9 cellular contexts compared by ENCODE assay signal in genomic region chr10:70578371-70578947, GRCh38. TPM values are rescaled to one million over a fixed set of nuclear protein-coding genes. Genes with fewer than 3 reads are reported as not detected.
DNase-seq lines count a peak whose midpoint lies in the region; ATAC-seq and TF ChIP-seq lines count a peak whose summit lies in the region.
"Had no signal": no experiment of that assay in that cellular context is flagged by ENCODE, and none has a peak within 500 bp of the region (broad histone marks: within the 10 kb centered on the region; RNA-seq: fewer than 3 reads in every experiment).

No MANE protein-coding gene starts in this region.

- in situ Hi-C loops in astrocyte of the cerebellum (cut with HindIII; ENCODE audit: low sequenced_read_pairs) = loop anchor here (5.0 kb wide), 2 partner anchors 56 to 79 kb away; no protein-coding TSS in a partner anchor

- no peaks in the 10 kb centered on the region for H3K9me3 Mint-ChIP-seq in T-cell

- H3K36me3 ChIP-seq in cardiac muscle cell (no peaks in the 10 kb centered on the region), left ventricle myocardium inferior (no peaks in the 10 kb centered on the region), tibial nerve (no peaks in the 10 kb centered on the region)

- H3K27me3 ChIP-seq in cardiac muscle cell = no peaks in the 10 kb centered on the region
- H3K27me3 ChIP-seq in left ventricle myocardium inferior (ENCODE audit: low read depth) = no peaks in the 10 kb centered on the region
- no peaks in the 10 kb centered on the region for H3K27me3 ChIP-seq in tibial nerve

- POLR2A ChIA-PET in T-cell (lab: Charles Lee) = interaction anchor here in 1 of 2 donors (0.5 kb wide), 1 partner anchor 59 kb away, joined by 4 read pairs; no protein-coding TSS in a partner anchor

- H3K4me3 Mint-ChIP-seq in T-cell = peak overlapping the region; percentile 21 to 65 (median 49)

- CTCF ChIA-PET in T-cell (lab: Charles Lee) = interaction anchor here (0.6 to 1.0 kb wide), 2 partner anchors 20 to 179 kb away, joined by 3 read pairs; no protein-coding TSS in a partner anchor

- no peaks in the 10 kb centered on the region for H3K27me3 Mint-ChIP-seq in T-cell

- peak overlapping the region; percentile 72 to 79 for H3K27ac Mint-ChIP-seq in T-cell

- TF ChIP-seq EP300 in tibial nerve (IDR thresholded peaks at IDR 0.05) = no peak

- H3K4me3 ChIP-seq in cardiac muscle cell (no peak overlapping the region), left ventricle myocardium inferior (no peak overlapping the region), astrocyte of the cerebellum (ENCODE audit: low read depth, low read length) (no peak overlapping the region), tibial nerve (no peak overlapping the region)

- no peak for TF ChIP-seq CTCF in cardiac muscle cell (IDR thresholded peaks at IDR 0.05; ENCODE audit: low read depth, low read length)
- no peak for TF ChIP-seq CTCF in left ventricle myocardium inferior (IDR thresholded peaks at IDR 0.05; ENCODE audit: borderline replicate concordance)
- TF ChIP-seq CTCF in astrocyte of the cerebellum (IDR thresholded peaks at IDR 0.05; ENCODE audit: low read depth, low read length, missing control alignments) = no peak
- TF ChIP-seq CTCF in tibial nerve (IDR thresholded peaks at IDR 0.05) = no peak

- ATAC-seq in HG03442 (IDR thresholded peaks at IDR 0.05; ENCODE audit: unreplicated experiment) (peak; percentile 70), T-cell (replicated peaks in 1 of 4) (peak; percentile 93 to 96 (median 94))

- 63 to 64% methylated on average over 7 of the region's 7 CpGs for WGBS in tibial nerve, 2 donors

- no peaks in the 10 kb centered on the region for H3K9me3 ChIP-seq in cardiac muscle cell (ENCODE audit: low read depth)
- H3K9me3 ChIP-seq in left ventricle myocardium inferior (replicated peaks) = no peaks in the 10 kb centered on the region
- no peaks in the 10 kb centered on the region for H3K9me3 ChIP-seq in tibial nerve

- DNase-seq in cardiac muscle cell (ENCODE audit: low read depth in 1 of 2, low spot score in 1 of 2) (peak; percentile 29 to 60), left ventricle myocardium inferior (no peak), T-cell (peak; percentile 29 to 76 (median 57)), astrocyte of the cerebellum (ENCODE audit: low read depth) (peak; percentile 97), tibial nerve (ENCODE audit: low spot score in 2 of 2) (no peak), NCI-H1092 (lab: John Stamatoyannopoulos, UW) (no peak)
- DNase-seq in stimulated activated CD4-positive, alpha-beta T cell treated with anti-CD3 and anti-CD28 coated beads, Interleukin-12 subunit alpha, Interleukin-12 subunit beta, amount 100 ng/mL, for 24 hours (ENCODE audit: low read depth in 2 of 2) = peak; percentile 37 to 70

- peak overlapping the region; percentile 27 for H3K27ac ChIP-seq in cardiac muscle cell
- H3K27ac ChIP-seq in left ventricle myocardium inferior (replicated peaks) = no peak overlapping the region
- H3K27ac ChIP-seq in tibial nerve = no peak overlapping the region
- H3K27ac ChIP-seq: C4-2B had no signal

- no peak for TF ChIP-seq POLR2A in tibial nerve (IDR thresholded peaks at IDR 0.05)

- peaks cover 44 to 51% (median 51%) of the 10 kb centered on the region in 3 donors for H3K4me1 Mint-ChIP-seq in T-cell

- H3K4me1 ChIP-seq in cardiac muscle cell (ENCODE audit: low read depth) (peaks cover 36% of the 10 kb centered on the region), left ventricle myocardium inferior (peaks cover 34% of the 10 kb centered on the region), tibial nerve (peaks cover 0 to 18% (median 16%) of the 10 kb centered on the region in 4 donors)

- intact Hi-C loops in left ventricle myocardium inferior (cut with micrococcal nuclease) = no loop called here

- no peaks in the 10 kb centered on the region for H3K36me3 Mint-ChIP-seq in T-cell

RNA-seq across cellular contexts. Expression of gene PRF1, which starts 24.1 kb away (rescaled TPM):
- total RNA-seq in cardiac muscle cell (0.07 TPM in 1 of 2 replicates, not detected in the other), left ventricle myocardium inferior (2.6 TPM), T-cell (100 to 1,000 TPM in 1 of 5 donors, 10 to 100 TPM in 4; 32.6 to 146 (median 63.0) TPM), tibial nerve (1 to 10 TPM in 3 of 4 donors, under 1 TPM in 1; 0.87 to 6.6 (median 3.7) TPM)
- 0.84 TPM in 1 of 2 replicates, not detected in the other for polyA plus RNA-seq in cardiac muscle cell

Comparison
In these comparisons a context has a peak if more than half of its experiments do, and no peak if none do; other contexts are left out.
1. DNase-seq: peak in cardiac muscle cell (2 of 2), T-cell (34 of 34), astrocyte of the cerebellum (single experiment) and stimulated activated CD4-positive, alpha-beta T cell treated with anti-CD3 and anti-CD28 coated beads, Interleukin-12 subunit alpha, Interleukin-12 subunit beta, amount 100 ng/mL, for 24 hours (2 of 2); none in left ventricle myocardium inferior (single experiment), tibial nerve (0 of 2) and NCI-H1092 (single experiment).